Comparison of ENCODE assay signal across 29 cellular contexts in genomic region chr19:33691736-33692135, GRCh38.
"Had no signal": no experiment of that assay in that cellular context is flagged by ENCODE, and none has a peak within 500 bp of the region (broad histone marks: within the 10 kb centered on the region; RNA-seq: fewer than 3 reads in every experiment).

No MANE protein-coding gene starts in this region.

- H3K27me3 Mint-ChIP-seq: activated CD4-positive, alpha-beta T cell treated with anti-CD3 and anti-CD28 coated beads, Interleukin-2, amount 10 ng/mL, durations not matched to agents 24 days and 14 days; activated CD8-positive, alpha-beta T cell treated with anti-CD3 and anti-CD28 coated beads for 36 hours had no signal

- H3K9me3 ChIP-seq: SJCRH30 had no signal

- H3K27me3 ChIP-seq: brain microvascular endothelial cell, SJCRH30 had no signal

- DNase-seq: activated CD4-positive, alpha-beta T cell treated with anti-CD3 and anti-CD28 coated beads, Interleukin-2, amount 10 ng/mL, durations not matched to agents 24 days and 14 days; activated CD4-positive, alpha-beta T cell treated with anti-CD3 and anti-CD28 coated beads, Interleukin-2, amount 50 U/mL, for 4 hours; activated CD4-positive, CD25-positive, alpha-beta regulatory T cell; activated CD8-positive, alpha-beta T cell treated with anti-CD3 and anti-CD28 coated beads for 36 hours; activated gamma-delta T cell treated with Interleukin-2 at 50 U/mL for 16 hours; activated naive CD4-positive, alpha-beta T cell treated with anti-CD3 and anti-CD28 coated beads for 36 hours; activated T-cell treated with anti-CD3 and anti-CD28 coated beads, Interleukin-2, amount 50 U/mL, for 1 hour; activated T-cell treated with anti-CD3 and anti-CD28 coated beads, Interleukin-2, amount 50 U/mL, for 72 hours; amniotic stem cell; brain microvascular endothelial cell; NCI-H1105; NCI-H1417 treated with DMSO at 0.1 percent for 48 hours; NCI-H187 treated with DMSO at 0.1 percent for 48 hours; NCI-H2081; NCI-H345; NCI-H524 treated with DMSO at 0.1 percent for 48 hours; NCI-H748 treated with DMSO at 0.1 percent for 48 hours; NK-92 treated with Interleukin-12 subunit alpha and Interleukin-12 subunit beta, amount 100 ng/mL, for 24 hours; PC-9; SHP77; SJCRH30; WERI-Rb-1 had no signal

- H3K9me3 Mint-ChIP-seq: activated CD4-positive, alpha-beta T cell treated with anti-CD3 and anti-CD28 coated beads, Interleukin-2, amount 10 ng/mL, durations not matched to agents 24 days and 14 days; activated CD8-positive, alpha-beta T cell treated with anti-CD3 and anti-CD28 coated beads for 36 hours; activated naive CD4-positive, alpha-beta T cell treated with anti-CD3 and anti-CD28 coated beads for 36 hours; activated naive CD4-positive, alpha-beta T cell treated with anti-CD3 and anti-CD28 coated beads, Interleukin-2, amount 50 U/mL, for 72 hours; activated T-cell treated with anti-CD3 and anti-CD28 coated beads, Interleukin-2, amount 50 U/mL, for 72 hours; activated T-helper 17 cell treated with anti-CD3 and anti-CD28 coated beads, Interleukin-2, amount 50 U/mL, for 72 hours; central memory CD8-positive, alpha-beta T cell; T-helper 1 cell treated with Interleukin-12 subunit alpha and Interleukin-12 subunit beta and Interleukin-4 antibody, amounts not matched to agents 30 μg/mL and 1 μg/mL, for 36 hours had no signal

- H3K36me3 Mint-ChIP-seq: activated naive CD4-positive, alpha-beta T cell treated with anti-CD3 and anti-CD28 coated beads, Interleukin-2, amount 50 U/mL, for 72 hours had no signal

- H3K27ac ChIP-seq: brain microvascular endothelial cell, PC-9, RWPE1, SJCRH30, SK-N-MC, WERI-Rb-1 had no signal

- H3K4me1 Mint-ChIP-seq: activated CD4-positive, alpha-beta T cell treated with anti-CD3 and anti-CD28 coated beads, Interleukin-2, amount 10 ng/mL, durations not matched to agents 24 days and 14 days; activated T-helper 17 cell treated with anti-CD3 and anti-CD28 coated beads, Interleukin-2, amount 50 U/mL, for 72 hours; central memory CD8-positive, alpha-beta T cell had no signal

- ATAC-seq: activated CD8-positive, alpha-beta T cell treated with anti-CD3 and anti-CD28 coated beads for 36 hours; activated naive CD4-positive, alpha-beta T cell treated with anti-CD3 and anti-CD28 coated beads, Interleukin-2, amount 50 U/mL, for 72 hours; activated T-cell treated with anti-CD3 and anti-CD28 coated beads, Interleukin-2, amount 50 U/mL, for 72 hours; activated T-helper 17 cell treated with anti-CD3 and anti-CD28 coated beads, Interleukin-2, amount 50 U/mL, for 72 hours; K562 had no signal

- H3K4me3 ChIP-seq: K562, PC-9, SJCRH30, SK-N-MC had no signal

- H3K36me3 ChIP-seq: brain microvascular endothelial cell, SJCRH30 had no signal

- H3K4me3 Mint-ChIP-seq: activated CD4-positive, alpha-beta T cell treated with anti-CD3 and anti-CD28 coated beads, Interleukin-2, amount 10 ng/mL, durations not matched to agents 24 days and 14 days; activated CD8-positive, alpha-beta T cell treated with anti-CD3 and anti-CD28 coated beads for 36 hours; activated naive CD4-positive, alpha-beta T cell treated with anti-CD3 and anti-CD28 coated beads for 36 hours; activated T-cell treated with anti-CD3 and anti-CD28 coated beads, Interleukin-2, amount 50 U/mL, for 72 hours; activated T-helper 17 cell treated with anti-CD3 and anti-CD28 coated beads, Interleukin-2, amount 50 U/mL, for 72 hours; central memory CD8-positive, alpha-beta T cell; T-helper 1 cell treated with Interleukin-12 subunit alpha and Interleukin-12 subunit beta and Interleukin-4 antibody, amounts not matched to agents 30 μg/mL and 1 μg/mL, for 36 hours had no signal

- H3K27ac Mint-ChIP-seq: activated CD4-positive, alpha-beta T cell treated with anti-CD3 and anti-CD28 coated beads, Interleukin-2, amount 10 ng/mL, durations not matched to agents 24 days and 14 days; activated CD8-positive, alpha-beta T cell treated with anti-CD3 and anti-CD28 coated beads for 36 hours; activated naive CD4-positive, alpha-beta T cell treated with anti-CD3 and anti-CD28 coated beads for 36 hours; activated T-cell treated with anti-CD3 and anti-CD28 coated beads, Interleukin-2, amount 50 U/mL, for 72 hours; activated T-helper 17 cell treated with anti-CD3 and anti-CD28 coated beads, Interleukin-2, amount 50 U/mL, for 72 hours; T-helper 1 cell treated with Interleukin-12 subunit alpha and Interleukin-12 subunit beta and Interleukin-4 antibody, amounts not matched to agents 30 μg/mL and 1 μg/mL, for 36 hours had no signal
